1 cellular context compared by ENCODE assay signal in genomic region chr2:202634556-202635440, GRCh38.
TF ChIP-seq lines count a peak whose summit lies in the region.

FAM117B (plus strand) TSS chr2:202634969; CDS start chr2:202635188, 219 bp downstream.

TF ChIP-seq in HepG2, 621 proteins besides CTCF, POLR2A, EP300 and RAD21 (continued from another document and continues in another):
- TF ChIP-seq, protein P1, sequence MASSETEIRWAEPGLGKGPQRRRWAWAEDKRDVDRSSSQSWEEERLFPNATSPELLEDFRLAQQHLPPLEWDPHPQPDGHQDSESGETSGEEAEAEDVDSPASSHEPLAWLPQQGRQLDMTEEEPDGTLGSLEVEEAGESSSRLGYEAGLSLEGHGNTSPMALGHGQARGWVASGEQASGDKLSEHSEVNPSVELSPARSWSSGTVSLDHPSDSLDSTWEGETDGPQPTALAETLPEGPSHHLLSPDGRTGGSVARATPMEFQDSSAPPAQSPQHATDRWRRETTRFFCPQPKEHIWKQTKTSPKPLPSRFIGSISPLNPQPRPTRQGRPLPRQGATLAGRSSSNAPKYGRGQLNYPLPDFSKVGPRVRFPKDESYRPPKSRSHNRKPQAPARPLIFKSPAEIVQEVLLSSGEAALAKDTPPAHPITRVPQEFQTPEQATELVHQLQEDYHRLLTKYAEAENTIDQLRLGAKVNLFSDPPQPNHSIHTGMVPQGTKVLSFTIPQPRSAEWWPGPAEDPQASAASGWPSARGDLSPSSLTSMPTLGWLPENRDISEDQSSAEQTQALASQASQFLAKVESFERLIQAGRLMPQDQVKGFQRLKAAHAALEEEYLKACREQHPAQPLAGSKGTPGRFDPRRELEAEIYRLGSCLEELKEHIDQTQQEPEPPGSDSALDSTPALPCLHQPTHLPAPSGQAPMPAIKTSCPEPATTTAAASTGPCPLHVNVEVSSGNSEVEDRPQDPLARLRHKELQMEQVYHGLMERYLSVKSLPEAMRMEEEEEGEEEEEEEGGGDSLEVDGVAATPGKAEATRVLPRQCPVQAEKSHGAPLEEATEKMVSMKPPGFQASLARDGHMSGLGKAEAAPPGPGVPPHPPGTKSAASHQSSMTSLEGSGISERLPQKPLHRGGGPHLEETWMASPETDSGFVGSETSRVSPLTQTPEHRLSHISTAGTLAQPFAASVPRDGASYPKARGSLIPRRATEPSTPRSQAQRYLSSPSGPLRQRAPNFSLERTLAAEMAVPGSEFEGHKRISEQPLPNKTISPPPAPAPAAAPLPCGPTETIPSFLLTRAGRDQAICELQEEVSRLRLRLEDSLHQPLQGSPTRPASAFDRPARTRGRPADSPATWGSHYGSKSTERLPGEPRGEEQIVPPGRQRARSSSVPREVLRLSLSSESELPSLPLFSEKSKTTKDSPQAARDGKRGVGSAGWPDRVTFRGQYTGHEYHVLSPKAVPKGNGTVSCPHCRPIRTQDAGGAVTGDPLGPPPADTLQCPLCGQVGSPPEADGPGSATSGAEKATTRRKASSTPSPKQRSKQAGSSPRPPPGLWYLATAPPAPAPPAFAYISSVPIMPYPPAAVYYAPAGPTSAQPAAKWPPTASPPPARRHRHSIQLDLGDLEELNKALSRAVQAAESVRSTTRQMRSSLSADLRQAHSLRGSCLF (CRISPR knock-in tag; IDR thresholded peaks at IDR 0.05; ENCODE audit: borderline replicate concordance) = no peak
- TF ChIP-seq ZNF282 (IDR thresholded peaks at IDR 0.05; ENCODE audit: partially characterized antibody) (no peak), ZSCAN30 (CRISPR knock-in tag; IDR thresholded peaks at IDR 0.05) (no peak), DNMT3B (CRISPR knock-in tag; conservative IDR thresholded peaks at IDR 0.05) (peak; percentile 71; the same call in 1 of the 2 replicates), PITX1 (CRISPR knock-in tag; IDR thresholded peaks at IDR 0.05) (peak; percentile 46; the same call in 1 of the 2 replicates), TCF7 (IDR thresholded peaks at IDR 0.05; ENCODE audit: low read depth) (no peak; the same call in 1 of the 2 replicates), ZNF766 (CRISPR knock-in tag; IDR thresholded peaks at IDR 0.05; ENCODE audit: borderline replicate concordance) (peak; percentile 30; the same call in 1 of the 2 replicates), CREM (IDR thresholded peaks at IDR 0.05) (peak; percentile 54; the same call in 1 of the 2 replicates), CREM (CRISPR knock-in tag; IDR thresholded peaks at IDR 0.05) (no peak), NFKBIZ (CRISPR knock-in tag; IDR thresholded peaks at IDR 0.05) (no peak), SCMH1 (CRISPR knock-in tag; IDR thresholded peaks at IDR 0.05; ENCODE audit: borderline replicate concordance) (no peak), AGO2 (optimal IDR thresholded peaks at IDR 0.05; ENCODE audit: low read depth, low read length) (peak; percentile 94), ZNF746 (CRISPR knock-in tag; IDR thresholded peaks at IDR 0.05) (peak; percentile 57), ADNP (CRISPR knock-in tag; IDR thresholded peaks at IDR 0.05) (no peak), KLF11 (CRISPR knock-in tag; IDR thresholded peaks at IDR 0.05) (0 out of 2 replicates have a peak, but pooled peaks have one; percentile 87), KDM1A (CRISPR knock-in tag; IDR thresholded peaks at IDR 0.05) (peak; percentile 56; the same call in 1 of the 2 replicates), POLR2G (IDR thresholded peaks at IDR 0.05; ENCODE audit: low read depth, low read length) (peak; percentile 90), ZNF577 (CRISPR knock-in tag; IDR thresholded peaks at IDR 0.05; ENCODE audit: borderline replicate concordance, low read depth) (no peak), JDP2 (CRISPR knock-in tag; IDR thresholded peaks at IDR 0.05; ENCODE audit: borderline replicate concordance) (no peak), HINFP (CRISPR knock-in tag; IDR thresholded peaks at IDR 0.05; ENCODE audit: low read depth) (0 out of 2 replicates have a peak, but pooled peaks have one; percentile 17), KDM3A (CRISPR knock-in tag; IDR thresholded peaks at IDR 0.05; ENCODE audit: low read depth) (peak; percentile 52; the same call in 1 of the 2 replicates), KLF15 (CRISPR knock-in tag; IDR thresholded peaks at IDR 0.05; ENCODE audit: borderline replicate concordance) (no peak; the same call in 1 of the 2 replicates), ZNF441 (CRISPR knock-in tag; IDR thresholded peaks at IDR 0.05; ENCODE audit: borderline replicate concordance) (peak; percentile 28; the same call in 1 of the 2 replicates), ZNF326 (CRISPR knock-in tag; IDR thresholded peaks at IDR 0.05; ENCODE audit: borderline replicate concordance) (no peak), PREB (CRISPR knock-in tag; IDR thresholded peaks at IDR 0.05) (no peak), RORA (CRISPR knock-in tag; IDR thresholded peaks at IDR 0.05) (no peak), ZNF629 (CRISPR knock-in tag; conservative IDR thresholded peaks at IDR 0.05) (no peak), ZNF414 (CRISPR knock-in tag; IDR thresholded peaks at IDR 0.05) (peak; percentile 96), ZNF136 (CRISPR knock-in tag; IDR thresholded peaks at IDR 0.05; ENCODE audit: low read depth) (peak; percentile 91), KAT2B (IDR thresholded peaks at IDR 0.05; ENCODE audit: borderline replicate concordance, low read depth, low read length) (no peak), RBM39 (IDR thresholded peaks at IDR 0.05; ENCODE audit: low read depth, low read length, poor library complexity, severe bottlenecking) (peak; percentile 68), MXD4 (CRISPR knock-in tag; IDR thresholded peaks at IDR 0.05) (no peak; the same call in 1 of the 2 replicates), UBTF (CRISPR knock-in tag; IDR thresholded peaks at IDR 0.05) (peak; percentile 79), GATAD2A (CRISPR knock-in tag; IDR thresholded peaks at IDR 0.05) (peak; percentile 93), NFIB (CRISPR knock-in tag; IDR thresholded peaks at IDR 0.05; ENCODE audit: borderline replicate concordance) (peak; percentile 76; the same call in 1 of the 2 replicates), CENPX (CRISPR knock-in tag; IDR thresholded peaks at IDR 0.05) (no peak), MED13 (CRISPR knock-in tag; IDR thresholded peaks at IDR 0.05) (peak; percentile 94), TEF (CRISPR knock-in tag; IDR thresholded peaks at IDR 0.05) (no peak)
- TF ChIP-seq, protein P2, sequence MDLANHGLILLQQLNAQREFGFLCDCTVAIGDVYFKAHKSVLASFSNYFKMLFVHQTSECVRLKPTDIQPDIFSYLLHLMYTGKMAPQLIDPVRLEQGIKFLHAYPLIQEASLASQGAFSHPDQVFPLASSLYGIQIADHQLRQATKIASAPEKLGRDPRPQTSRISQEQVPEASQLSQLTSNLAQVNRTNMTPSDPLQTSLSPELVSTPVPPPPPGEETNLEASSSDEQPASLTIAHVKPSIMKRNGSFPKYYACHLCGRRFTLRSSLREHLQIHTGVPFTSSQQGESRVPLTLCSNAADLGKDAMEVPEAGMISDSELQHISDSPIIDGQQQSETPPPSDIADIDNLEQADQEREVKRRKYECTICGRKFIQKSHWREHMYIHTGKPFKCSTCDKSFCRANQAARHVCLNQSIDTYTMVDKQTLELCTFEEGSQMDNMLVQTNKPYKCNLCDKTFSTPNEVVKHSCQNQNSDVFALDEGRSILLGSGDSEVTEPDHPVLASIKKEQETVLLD (CRISPR knock-in tag; IDR thresholded peaks at IDR 0.05; ENCODE audit: low read depth) = peak; percentile 68; the same call in 1 of the 2 replicates
- TF ChIP-seq, protein P3, sequence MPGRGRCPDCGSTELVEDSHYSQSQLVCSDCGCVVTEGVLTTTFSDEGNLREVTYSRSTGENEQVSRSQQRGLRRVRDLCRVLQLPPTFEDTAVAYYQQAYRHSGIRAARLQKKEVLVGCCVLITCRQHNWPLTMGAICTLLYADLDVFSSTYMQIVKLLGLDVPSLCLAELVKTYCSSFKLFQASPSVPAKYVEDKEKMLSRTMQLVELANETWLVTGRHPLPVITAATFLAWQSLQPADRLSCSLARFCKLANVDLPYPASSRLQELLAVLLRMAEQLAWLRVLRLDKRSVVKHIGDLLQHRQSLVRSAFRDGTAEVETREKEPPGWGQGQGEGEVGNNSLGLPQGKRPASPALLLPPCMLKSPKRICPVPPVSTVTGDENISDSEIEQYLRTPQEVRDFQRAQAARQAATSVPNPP (CRISPR knock-in tag; IDR thresholded peaks at IDR 0.05) = peak; percentile 75; the same call in 1 of the 2 replicates
- TF ChIP-seq, protein P4, sequence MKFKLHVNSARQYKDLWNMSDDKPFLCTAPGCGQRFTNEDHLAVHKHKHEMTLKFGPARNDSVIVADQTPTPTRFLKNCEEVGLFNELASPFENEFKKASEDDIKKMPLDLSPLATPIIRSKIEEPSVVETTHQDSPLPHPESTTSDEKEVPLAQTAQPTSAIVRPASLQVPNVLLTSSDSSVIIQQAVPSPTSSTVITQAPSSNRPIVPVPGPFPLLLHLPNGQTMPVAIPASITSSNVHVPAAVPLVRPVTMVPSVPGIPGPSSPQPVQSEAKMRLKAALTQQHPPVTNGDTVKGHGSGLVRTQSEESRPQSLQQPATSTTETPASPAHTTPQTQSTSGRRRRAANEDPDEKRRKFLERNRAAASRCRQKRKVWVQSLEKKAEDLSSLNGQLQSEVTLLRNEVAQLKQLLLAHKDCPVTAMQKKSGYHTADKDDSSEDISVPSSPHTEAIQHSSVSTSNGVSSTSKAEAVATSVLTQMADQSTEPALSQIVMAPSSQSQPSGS (CRISPR knock-in tag; IDR thresholded peaks at IDR 0.05) = peak; percentile 57; the same call in 1 of the 2 replicates
- TF ChIP-seq, protein P5, sequence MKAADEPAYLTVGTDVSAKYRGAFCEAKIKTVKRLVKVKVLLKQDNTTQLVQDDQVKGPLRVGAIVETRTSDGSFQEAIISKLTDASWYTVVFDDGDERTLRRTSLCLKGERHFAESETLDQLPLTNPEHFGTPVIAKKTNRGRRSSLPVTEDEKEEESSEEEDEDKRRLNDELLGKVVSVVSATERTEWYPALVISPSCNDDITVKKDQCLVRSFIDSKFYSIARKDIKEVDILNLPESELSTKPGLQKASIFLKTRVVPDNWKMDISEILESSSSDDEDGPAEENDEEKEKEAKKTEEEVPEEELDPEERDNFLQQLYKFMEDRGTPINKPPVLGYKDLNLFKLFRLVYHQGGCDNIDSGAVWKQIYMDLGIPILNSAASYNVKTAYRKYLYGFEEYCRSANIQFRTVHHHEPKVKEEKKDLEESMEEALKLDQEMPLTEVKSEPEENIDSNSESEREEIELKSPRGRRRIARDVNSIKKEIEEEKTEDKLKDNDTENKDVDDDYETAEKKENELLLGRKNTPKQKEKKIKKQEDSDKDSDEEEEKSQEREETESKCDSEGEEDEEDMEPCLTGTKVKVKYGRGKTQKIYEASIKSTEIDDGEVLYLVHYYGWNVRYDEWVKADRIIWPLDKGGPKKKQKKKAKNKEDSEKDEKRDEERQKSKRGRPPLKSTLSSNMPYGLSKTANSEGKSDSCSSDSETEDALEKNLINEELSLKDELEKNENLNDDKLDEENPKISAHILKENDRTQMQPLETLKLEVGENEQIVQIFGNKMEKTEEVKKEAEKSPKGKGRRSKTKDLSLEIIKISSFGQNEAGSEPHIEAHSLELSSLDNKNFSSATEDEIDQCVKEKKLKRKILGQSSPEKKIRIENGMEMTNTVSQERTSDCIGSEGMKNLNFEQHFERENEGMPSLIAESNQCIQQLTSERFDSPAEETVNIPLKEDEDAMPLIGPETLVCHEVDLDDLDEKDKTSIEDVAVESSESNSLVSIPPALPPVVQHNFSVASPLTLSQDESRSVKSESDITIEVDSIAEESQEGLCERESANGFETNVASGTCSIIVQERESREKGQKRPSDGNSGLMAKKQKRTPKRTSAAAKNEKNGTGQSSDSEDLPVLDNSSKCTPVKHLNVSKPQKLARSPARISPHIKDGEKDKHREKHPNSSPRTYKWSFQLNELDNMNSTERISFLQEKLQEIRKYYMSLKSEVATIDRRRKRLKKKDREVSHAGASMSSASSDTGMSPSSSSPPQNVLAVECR (CRISPR knock-in tag; IDR thresholded peaks at IDR 0.05; ENCODE audit: borderline replicate concordance) = peak; percentile 92
